8 cellular contexts compared by ENCODE assay signal in the genomic region with DNA sequence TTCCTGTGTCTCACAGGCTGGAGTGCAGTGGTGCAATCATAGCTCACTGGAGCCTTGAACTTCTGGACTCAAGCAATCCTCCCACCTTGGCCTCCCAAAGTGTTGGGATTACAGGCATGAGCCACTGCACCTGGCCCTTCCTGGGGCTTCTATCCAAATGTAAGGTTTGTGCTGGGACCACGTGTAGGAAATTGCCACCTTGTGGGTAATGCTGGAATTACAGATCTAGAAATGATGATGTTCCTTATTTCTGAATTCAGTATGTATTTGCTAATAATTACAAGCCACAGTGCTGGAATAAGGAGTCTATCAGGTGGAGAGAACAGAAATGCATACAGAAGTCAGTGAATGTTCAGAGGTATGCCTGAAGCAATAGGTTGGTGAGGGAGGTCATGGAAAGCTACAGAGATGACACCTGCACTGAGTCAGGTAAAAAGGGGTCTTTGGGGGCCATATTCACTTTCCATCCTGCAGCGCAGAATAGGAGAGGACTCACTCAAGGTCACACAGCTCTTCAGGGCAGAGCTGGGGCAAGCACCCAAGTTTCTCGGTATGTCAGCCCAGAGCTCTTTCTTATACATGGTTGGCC. TPM values are rescaled to one million over a fixed set of nuclear protein-coding genes. Genes with fewer than 3 reads are reported as not detected.
DNase-seq lines count a peak whose midpoint lies in the region; ATAC-seq and TF ChIP-seq lines count a peak whose summit lies in the region.

No MANE protein-coding gene starts in this region.

- H3K4me1 ChIP-seq in lung (ENCODE audit: control insufficient read depth in 2 of 2, insufficient read depth in 2 of 2, low read length in 2 of 2) = no peaks in the 10 kb centered on the region

- H3K9me3 ChIP-seq in lung (ENCODE audit: control insufficient read depth in 2 of 2, insufficient read depth in 1 of 2, low read length in 1 of 2) = no peaks in the 10 kb centered on the region

- H3K4me3 ChIP-seq in brain microvascular endothelial cell (ENCODE audit: low read depth, low read length) (no peak overlapping the region), lung (no peak overlapping the region)

- DNase-seq in A172 (ENCODE audit: low spot score) (peak; percentile 16), ELR (ENCODE audit: low read depth) (peak; percentile 55), NCI-H2171 treated with DMSO at 0.1 percent for 48 hours (lab: John Stamatoyannopoulos, UW) (peak; percentile 70), brain microvascular endothelial cell (no peak), lung (ENCODE audit: low spot score) (no peak)
- DNase-seq in activated CD4-positive, alpha-beta T cell treated with anti-CD3 and anti-CD28 coated beads, Interleukin-2, amount 50 U/mL, for 48 hours = no peak

- H3K36me3 ChIP-seq in brain microvascular endothelial cell (replicated peaks) (no peaks in the 10 kb centered on the region), lung (ENCODE audit: control insufficient read depth in 2 of 2, insufficient read depth in 2 of 2, low read length in 2 of 2) (no peaks in the 10 kb centered on the region)

- H3K27me3 ChIP-seq in brain microvascular endothelial cell (replicated peaks) (no peaks in the 10 kb centered on the region), lung (ENCODE audit: control insufficient read depth, insufficient read depth) (no peaks in the 10 kb centered on the region)

- ATAC-seq in lung (ENCODE audit: insufficient read depth, low FRiP score) (peak; percentile 71), GM19023 (IDR thresholded peaks at IDR 0.05; ENCODE audit: unreplicated experiment) (no peak), GM19395 (IDR thresholded peaks at IDR 0.05; ENCODE audit: unreplicated experiment) (no peak)

- H3K27ac ChIP-seq in brain microvascular endothelial cell (no peak overlapping the region), lung (ENCODE audit: low read depth in 1 of 2, low read length in 1 of 2) (no peak overlapping the region)

- peak; percentile 58 for TF ChIP-seq CTCF in brain microvascular endothelial cell (IDR thresholded peaks at IDR 0.05; ENCODE audit: low read depth, low read length, missing control alignments)
- peak; percentile 18 for TF ChIP-seq CTCF in lung (IDR thresholded peaks at IDR 0.05; ENCODE audit: control extremely low read depth, extremely low read depth)

- WGBS in lung, 2 donors = 31 to 49% methylated on average over 3 of the region's 3 CpGs

- in situ Hi-C loops in brain microvascular endothelial cell (cut with HindIII; ENCODE audit: low pct_ligation_motif_present, low sequenced_read_pairs) = no loop called here

RNA-seq across cellular contexts. Expression of gene IGFBPL1, which starts 8.8 kb away (rescaled TPM):
- total RNA-seq in A172 (2014; rRNA removed; shearing (Covaris generic)) = 0.14 TPM in 1 of 2 replicates, not detected in the other
- 1 to 10 TPM; 1.7 to 2.4 TPM for total RNA-seq in lung
- polyA plus RNA-seq in lung = under 1 TPM; 0.23 to 0.24 TPM

RNA-seq across cellular contexts. Expression of gene ALDH1B1, which starts 40.5 kb away (rescaled TPM):
- total RNA-seq in A172 (2014; rRNA removed; shearing (Covaris generic)) = 23.0 and 26.1 TPM in 2 replicates
- 10 to 100 TPM in 1 of 2 donors, 1 to 10 TPM in 1; 9.3 to 21.1 TPM for total RNA-seq in lung
- 10 to 100 TPM in 1 of 2 donors, 1 to 10 TPM in 1; 6.4 to 14.8 TPM for polyA plus RNA-seq in lung

Comparison
In these comparisons a context has a peak if more than half of its experiments do, and no peak if none do; other contexts are left out.
1. DNase-seq: peak in A172 (single experiment), ELR (single experiment) and NCI-H2171 treated with DMSO at 0.1 percent for 48 hours (single experiment); none in brain microvascular endothelial cell (single experiment), lung (single experiment) and activated CD4-positive, alpha-beta T cell treated with anti-CD3 and anti-CD28 coated beads, Interleukin-2, amount 50 U/mL, for 48 hours (0 of 2).